In genomic region chr2:201114846-201115245, GRCh38 we compare ENCODE assay signal across 9 cellular contexts. TPM values are rescaled to one million over a fixed set of nuclear protein-coding genes. Genes with fewer than 3 reads are reported as not detected.
A peak's percentile ranks its signal among the peaks of the same experiment; 100 is the strongest.
DNase-seq lines count a peak whose midpoint lies in the region; ATAC-seq and TF ChIP-seq lines count a peak whose summit lies in the region.
"Had no signal": no experiment of that assay in that cellular context is flagged by ENCODE, and none has a peak within 500 bp of the region (broad histone marks: within the 10 kb centered on the region; RNA-seq: fewer than 3 reads in every experiment).

No MANE protein-coding gene starts in this region.

- H3K4me3 Mint-ChIP-seq in stimulated activated naive CD8-positive, alpha-beta T cell treated with anti-CD3 and anti-CD28 coated beads, Interleukin-15, Interleukin-2, amounts not matched to agents 100 ng/mL and 50 ng/mL, for 24 hours: peak overlapping the region; percentile 99

- no peak for DNase-seq in stimulated activated naive CD8-positive, alpha-beta T cell treated with anti-CD3 and anti-CD28 coated beads, Interleukin-15, Interleukin-2, amounts not matched to agents 100 U/mL and 50 U/mL, for 24 hours
- no peak for DNase-seq in lower lobe of right lung
- DNase-seq in vagina (ENCODE audit: extremely low spot score in 2 of 2): no peak
- DNase-seq in AML-193 (lab: John Stamatoyannopoulos, UW): no peak
- DNase-seq in G401 (ENCODE audit: low spot score): no peak
- DNase-seq: DMS79 had no signal

- H3K9me3 Mint-ChIP-seq in stimulated activated naive CD8-positive, alpha-beta T cell treated with anti-CD3 and anti-CD28 coated beads, Interleukin-15, Interleukin-2, amounts not matched to agents 100 ng/mL and 50 ng/mL, for 24 hours: no peaks in the 10 kb centered on the region

- H3K4me1 Mint-ChIP-seq in stimulated activated naive CD8-positive, alpha-beta T cell treated with anti-CD3 and anti-CD28 coated beads, Interleukin-15, Interleukin-2, amounts not matched to agents 100 ng/mL and 50 ng/mL, for 24 hours (ENCODE audit: low read depth): peaks cover 33% of the 10 kb centered on the region

- in situ Hi-C loops in G401 (cut with HindIII; ENCODE audit: low sequenced_read_pairs): no loop called here

- peak overlapping the region; percentile 31 for H3K27ac ChIP-seq in adipose tissue (ENCODE audit: low read depth, low read length)
- H3K27ac ChIP-seq in lower lobe of right lung: peak overlapping the region; percentile 100
- peak overlapping the region; percentile 97 for H3K27ac ChIP-seq in vagina

- no peaks in the 10 kb centered on the region for H3K9me3 ChIP-seq in lower lobe of right lung
- H3K9me3 ChIP-seq in vagina: no peaks in the 10 kb centered on the region

- H3K27ac Mint-ChIP-seq in stimulated activated naive CD8-positive, alpha-beta T cell treated with anti-CD3 and anti-CD28 coated beads, Interleukin-15, Interleukin-2, amounts not matched to agents 100 ng/mL and 50 ng/mL, for 24 hours: peak overlapping the region; percentile 99

- H3K27me3 Mint-ChIP-seq in stimulated activated naive CD8-positive, alpha-beta T cell treated with anti-CD3 and anti-CD28 coated beads, Interleukin-15, Interleukin-2, amounts not matched to agents 100 ng/mL and 50 ng/mL, for 24 hours: no peaks in the 10 kb centered on the region

- H3K4me1 ChIP-seq in lower lobe of right lung: peaks cover 10% of the 10 kb centered on the region
- H3K4me1 ChIP-seq in vagina: peaks cover 16% of the 10 kb centered on the region

- TF ChIP-seq CTCF in lower lobe of right lung (IDR thresholded peaks at IDR 0.05): no peak
- no peak for TF ChIP-seq CTCF in vagina (IDR thresholded peaks at IDR 0.05)

- H3K36me3 ChIP-seq in lower lobe of right lung (no peaks in the 10 kb centered on the region), vagina (no peaks in the 10 kb centered on the region)

- intact Hi-C loops in lower lobe of right lung (cut with DNase I) (loop anchor here (10.0 kb wide), 1 partner anchor 50 kb away; no protein-coding TSS in a partner anchor), vagina (cut with DNase I) (loop anchor here (5.0 kb wide), 1 partner anchor 37 kb away; no protein-coding TSS in a partner anchor)

- no peak for TF ChIP-seq POLR2A in vagina (IDR thresholded peaks at IDR 0.05)

- no peaks in the 10 kb centered on the region for H3K27me3 ChIP-seq in lower lobe of right lung (ENCODE audit: low read depth)
- H3K27me3 ChIP-seq in vagina: no peaks in the 10 kb centered on the region

- peak overlapping the region; percentile 77 for H3K4me3 ChIP-seq in lower lobe of right lung
- H3K4me3 ChIP-seq in vagina: no peak overlapping the region

- ATAC-seq in stimulated activated naive CD8-positive, alpha-beta T cell treated with anti-CD3 and anti-CD28 coated beads, Interleukin-15, Interleukin-2, amounts not matched to agents 100 U/mL and 50 U/mL, for 24 hours: no peak
- ATAC-seq in lower lobe of right lung: no peak
- ATAC-seq in HG03439 (IDR thresholded peaks at IDR 0.05; ENCODE audit: unreplicated experiment): no peak

- no peaks in the 10 kb centered on the region for H3K36me3 Mint-ChIP-seq in stimulated activated naive CD8-positive, alpha-beta T cell treated with anti-CD3 and anti-CD28 coated beads, Interleukin-15, Interleukin-2, amounts not matched to agents 100 ng/mL and 50 ng/mL, for 24 hours (ENCODE audit: low read depth)

RNA-seq across cellular contexts. Expression of gene CFLAR, which starts 1.1 kb away (rescaled TPM):
- 100 to 1,000 TPM in 1 of 3 donors, 10 to 100 TPM in 2; 22.0 to 123 (median 75.4) TPM for polyA plus RNA-seq in adipose tissue
- 345 TPM for total RNA-seq in lower lobe of right lung
- total RNA-seq in vagina: 144 TPM
- 17.9 and 24.1 TPM in 2 replicates for total RNA-seq in G401 (2014; rRNA removed; shearing (Covaris generic))

RNA-seq across cellular contexts. Expression of gene NDUFB3, which starts 43.0 kb away (rescaled TPM):
- polyA plus RNA-seq in adipose tissue: 100 to 1,000 TPM in 1 of 3 donors, 10 to 100 TPM in 2; 28.9 to 110 (median 73.3) TPM
- total RNA-seq in lower lobe of right lung (73.8 TPM), vagina (38.8 TPM)
- 78.6 and 93.5 TPM in 2 replicates for total RNA-seq in G401 (2014; rRNA removed; shearing (Covaris generic))

RNA-seq across cellular contexts. Expression of gene HYCC2, which starts 43.4 kb away (rescaled TPM):
- polyA plus RNA-seq in adipose tissue: 1 to 10 TPM; 1.5 to 6.7 (median 3.7) TPM
- total RNA-seq in lower lobe of right lung: 36.7 TPM
- 14.7 TPM for total RNA-seq in vagina
- 0.49 and 3.2 TPM in 2 replicates for total RNA-seq in G401 (2014; rRNA removed; shearing (Covaris generic))

Comparison
In these comparisons a context has a peak if more than half of its experiments do, and no peak if none do; other contexts are left out.
1. H3K27ac ChIP-seq: peak in every context shown above with its lines; median percentile 100 in lower lobe of right lung; 97 in vagina; 31 in adipose tissue.